9 cellular contexts compared by ENCODE assay signal in the genomic region with DNA sequence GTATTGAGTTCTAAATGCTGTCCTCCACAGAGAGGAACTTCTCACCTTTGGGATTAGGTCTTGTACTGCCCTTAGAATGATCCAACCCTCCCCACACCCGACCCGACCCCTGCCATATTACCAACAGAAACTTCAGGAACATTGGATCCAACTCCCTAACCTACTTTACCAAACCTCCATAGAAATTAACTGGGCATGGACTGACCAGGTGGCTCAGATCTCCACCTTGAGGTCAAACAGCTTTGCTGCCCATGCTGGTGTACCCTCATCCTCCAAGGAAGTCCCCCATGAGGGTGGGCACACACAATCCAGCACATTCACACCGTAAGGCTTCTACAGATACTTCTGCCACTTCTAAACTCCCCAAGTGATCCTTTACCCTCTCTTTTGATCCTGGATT. TPM values are rescaled to one million over a fixed set of nuclear protein-coding genes. Genes with fewer than 3 reads are reported as not detected.
DNase-seq lines count a peak whose midpoint lies in the region; ATAC-seq and TF ChIP-seq lines count a peak whose summit lies in the region.
"Had no signal": no experiment of that assay in that cellular context is flagged by ENCODE, and none has a peak within 500 bp of the region (broad histone marks: within the 10 kb centered on the region; RNA-seq: fewer than 3 reads in every experiment).

No MANE protein-coding gene starts in this region.

- TF ChIP-seq CTCF in GM23338 (conservative IDR thresholded peaks at IDR 0.05; ENCODE audit: low read depth in 2 of 2): no peak
- TF ChIP-seq CTCF in hepatocyte (IDR thresholded peaks at IDR 0.05; ENCODE audit: poor library complexity): no peak
- no peak for TF ChIP-seq CTCF in spleen (IDR thresholded peaks at IDR 0.05 in 8 of 11, conservative IDR thresholded peaks at IDR 0.05 in 3 of 11)

- peaks cover 9% of the 10 kb centered on the region for H3K27me3 Mint-ChIP-seq in GM23338 (ENCODE audit: insufficient read depth, low read depth, poor library complexity)
- no peaks in the 10 kb centered on the region for H3K27me3 Mint-ChIP-seq in activated T-helper 17 cell treated with anti-CD3 and anti-CD28 coated beads, Interleukin-2, amount 50 U/mL, for 72 hours

- peaks cover 44% of the 10 kb centered on the region for H3K4me1 ChIP-seq in GM23338 (ENCODE audit: insufficient read depth)
- peaks cover 67% of the 10 kb centered on the region for H3K4me1 ChIP-seq in hepatocyte (ENCODE audit: insufficient read depth)
- peaks cover 63 to 100% (median 97%) of the 10 kb centered on the region in 6 donors for H3K4me1 ChIP-seq in spleen

- H3F3A ChIP-seq in GM23338 (replicated peaks; ENCODE audit: low read depth): no peaks in the 10 kb centered on the region

- H3K36me3 Mint-ChIP-seq in GM23338 (ENCODE audit: low read depth): no peaks in the 10 kb centered on the region; the same call in 2 of the 3 replicates
- peaks cover 64% of the 10 kb centered on the region for H3K36me3 Mint-ChIP-seq in activated T-helper 17 cell treated with anti-CD3 and anti-CD28 coated beads, Interleukin-2, amount 50 U/mL, for 72 hours (ENCODE audit: low read depth)

- H3K27ac ChIP-seq in GM23338 (ENCODE audit: low read depth) (0 out of 2 replicates have a peak overlapping the region, but pooled peaks have one; percentile 20), hepatocyte (peak overlapping the region; percentile 92), spleen (peak overlapping the region; percentile 48 to 92 (median 84))

- H3K27ac Mint-ChIP-seq in GM23338: peak overlapping the region; percentile 36; the same call in 1 of the 2 replicates
- peak overlapping the region; percentile 91 for H3K27ac Mint-ChIP-seq in activated T-helper 17 cell treated with anti-CD3 and anti-CD28 coated beads, Interleukin-2, amount 50 U/mL, for 72 hours

- no peak overlapping the region for H3K4me3 Mint-ChIP-seq in GM23338
- H3K4me3 Mint-ChIP-seq in activated T-helper 17 cell treated with anti-CD3 and anti-CD28 coated beads, Interleukin-2, amount 50 U/mL, for 72 hours: peak overlapping the region; percentile 63

- no peak for ATAC-seq in GM23338
- no peak for ATAC-seq in activated T-helper 17 cell treated with anti-CD3 and anti-CD28 coated beads, Interleukin-2, amount 50 U/mL, for 72 hours (replicated peaks)
- ATAC-seq in HG03159 (IDR thresholded peaks at IDR 0.05; ENCODE audit: unreplicated experiment): no peak

- TF ChIP-seq POLR2A in spleen (IDR thresholded peaks at IDR 0.05): no peak

- no peaks in the 10 kb centered on the region for H3K36me3 ChIP-seq in GM23338 (ENCODE audit: insufficient read depth)
- H3K36me3 ChIP-seq in hepatocyte (replicated peaks; ENCODE audit: insufficient read depth, low read depth): no peaks in the 10 kb centered on the region
- H3K36me3 ChIP-seq in spleen: peaks cover 0 to 10% (median 0%) of the 10 kb centered on the region in 6 donors

- H3K4me1 Mint-ChIP-seq in GM23338: peaks cover 56% of the 10 kb centered on the region
- peaks cover 58% of the 10 kb centered on the region for H3K4me1 Mint-ChIP-seq in activated T-helper 17 cell treated with anti-CD3 and anti-CD28 coated beads, Interleukin-2, amount 50 U/mL, for 72 hours

- H3K27me3 ChIP-seq in GM23338 (ENCODE audit: insufficient read depth) (no peaks in the 10 kb centered on the region), hepatocyte (no peaks in the 10 kb centered on the region), spleen (replicated peaks in 1 of 7) (no peaks in the 10 kb centered on the region)

- H2AFZ ChIP-seq in GM23338 (no peak overlapping the region), hepatocyte (no peak overlapping the region)

- H3K9me3 ChIP-seq in hepatocyte (ENCODE audit: low read depth) (no peaks in the 10 kb centered on the region), spleen (no peaks in the 10 kb centered on the region)

- DNase-seq in GM23338 (ENCODE audit: low spot score): no peak
- DNase-seq in hepatocyte (ENCODE audit: low spot score): no peak
- no peak for DNase-seq in spleen
- no peak for DNase-seq in iPS-NIHi11 (ENCODE audit: low spot score)
- no peak for DNase-seq in NCI-H2196 (lab: John Stamatoyannopoulos, UW; ENCODE audit: unreplicated experiment)
- DNase-seq in NCI-H146 (lab: John Stamatoyannopoulos, UW): no peak
- DNase-seq: activated T-cell treated with anti-CD3 and anti-CD28 coated beads, Interleukin-2, amount 50 U/mL, for 48 hours had no signal

- H3K79me2 ChIP-seq in GM23338 (replicated peaks; ENCODE audit: insufficient read depth) (peaks cover 98% of the 10 kb centered on the region), hepatocyte (peaks cover 96% of the 10 kb centered on the region)

- no peak overlapping the region for H3K4me3 ChIP-seq in GM23338
- no peak overlapping the region for H3K4me3 ChIP-seq in hepatocyte
- H3K4me3 ChIP-seq in spleen: no peak overlapping the region

- H3K9me3 Mint-ChIP-seq in GM23338: no peaks in the 10 kb centered on the region
- no peaks in the 10 kb centered on the region for H3K9me3 Mint-ChIP-seq in activated T-helper 17 cell treated with anti-CD3 and anti-CD28 coated beads, Interleukin-2, amount 50 U/mL, for 72 hours

- H4K20me1 ChIP-seq in GM23338 (replicated peaks; ENCODE audit: insufficient read depth) (peaks cover 52% of the 10 kb centered on the region), hepatocyte (ENCODE audit: insufficient read depth, poor library complexity, severe bottlenecking) (peaks cover 88% of the 10 kb centered on the region)

- peak overlapping the region; percentile 33; the same call in 1 of the 2 replicates for H3K4me2 ChIP-seq in GM23338
- peak overlapping the region; percentile 70 for H3K4me2 ChIP-seq in hepatocyte

- WGBS in hepatocyte (ENCODE audit: low lambda C conversion rate, missing lambda C conversion rate): 74% methylated on average over 3 of the region's 3 CpGs
- 89 to 95% (median 93%) methylated on average over 3 of the region's 3 CpGs for WGBS in spleen, 5 donors

- intact Hi-C loops in spleen (cut with DNase I; ENCODE audit: low total_unique reads): no loop called here

- no peaks in the 10 kb centered on the region; the same call in 1 of the 2 replicates for H3K9me2 ChIP-seq in GM23338 (ENCODE audit: insufficient read depth)
- no peaks in the 10 kb centered on the region for H3K9me2 ChIP-seq in hepatocyte (replicated peaks; ENCODE audit: insufficient read depth)

TF ChIP-seq in GM23338, 12 proteins besides CTCF, POLR2A, EP300 and RAD21:
- no peak for TF ChIP-seq NANOG (IDR thresholded peaks at IDR 0.05; ENCODE audit: borderline replicate concordance)
- TF ChIP-seq JUNB (IDR thresholded peaks at IDR 0.05; ENCODE audit: unreplicated experiment): no peak
- no peak for TF ChIP-seq EZH2phosphoT487 (IDR thresholded peaks at IDR 0.05; ENCODE audit: unreplicated experiment)

RNA-seq across cellular contexts. Expression of gene NFE2L2, which starts 21.5 kb away (rescaled TPM):
- 28.0 and 35.0 TPM in 2 replicates for total RNA-seq in GM23338 (2014; rRNA removed; shearing (Covaris generic))
- polyA plus RNA-seq in GM23338 (2016; fragmentation: Nextera tagmentation; extraction: Ambion mirVana) (37.8 and 39.1 TPM in 2 replicates), hepatocyte (87.3 and 90.2 TPM in 2 replicates), spleen (10 to 100 TPM; 25.9 to 50.4 (median 27.0) TPM)
- 10 to 100 TPM; 39.3 to 49.4 TPM for total RNA-seq in activated T-helper 17 cell treated with anti-CD3 and anti-CD28 coated beads, Interleukin-2, amount 50 U/mL, for 72 hours
- total RNA-seq in hepatocyte (88.3 and 112 TPM in 2 replicates), spleen (100 to 1,000 TPM in 6 of 7 donors, 10 to 100 TPM in 1; 87.0 to 148 (median 107) TPM)

RNA-seq across cellular contexts. Expression of gene HNRNPA3, which starts 30.5 kb away (rescaled TPM):
- 151 and 158 TPM in 2 replicates for total RNA-seq in GM23338 (2014; rRNA removed; shearing (Covaris generic))
- 290 and 376 TPM in 2 replicates for polyA plus RNA-seq in GM23338 (2016; fragmentation: Nextera tagmentation; extraction: Ambion mirVana)
- total RNA-seq in activated T-helper 17 cell treated with anti-CD3 and anti-CD28 coated beads, Interleukin-2, amount 50 U/mL, for 72 hours: 100 to 1,000 TPM; 120 to 260 TPM
- total RNA-seq in hepatocyte: 54.9 and 56.1 TPM in 2 replicates
- polyA plus RNA-seq in hepatocyte: 48.5 and 59.5 TPM in 2 replicates
- 100 to 1,000 TPM in 5 of 7 donors, 10 to 100 TPM in 2; 79.8 to 213 (median 157) TPM for total RNA-seq in spleen
- 100 to 1,000 TPM; 144 to 179 (median 159) TPM for polyA plus RNA-seq in spleen

Comparison
In these comparisons a context has a peak if more than half of its experiments do, and no peak if none do; other contexts are left out.
1. H3K27ac ChIP-seq: peak in every context shown above with its lines; median percentile 92 in hepatocyte; 84 in spleen; 20 in GM23338.